In the genomic region with DNA sequence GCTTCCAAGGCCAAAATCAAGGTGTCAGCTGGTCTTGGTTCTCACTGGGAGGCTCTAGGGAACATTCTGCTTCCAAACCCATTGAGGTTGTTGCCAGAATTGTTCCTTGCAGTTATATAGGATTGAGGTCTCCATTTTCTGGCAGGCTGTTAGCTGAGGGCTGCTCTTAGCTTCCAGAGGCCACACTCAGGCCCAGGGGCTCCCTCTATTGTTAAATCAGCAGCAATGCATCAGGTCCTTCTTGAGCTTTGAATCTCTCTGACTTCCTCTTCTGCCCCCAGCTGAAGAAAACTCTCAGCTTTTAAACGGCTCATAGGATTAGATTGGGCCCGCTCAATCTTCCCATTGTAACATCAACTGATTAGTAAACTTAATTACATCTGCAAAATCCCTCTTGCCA, we compare ENCODE assay signal across 8 cellular contexts. TPM values are rescaled to one million over a fixed set of nuclear protein-coding genes. Genes with fewer than 3 reads are reported as not detected.
DNase-seq lines count a peak whose midpoint lies in the region; ATAC-seq, FAIRE-seq and TF ChIP-seq lines count a peak whose summit lies in the region.

No MANE protein-coding gene starts in this region.

- CTCF ChIA-PET in HepG2 (lab: Yijun Ruan, JAX; ENCODE audit: low intra/inter-chr PET ratio, low total read pairs): interaction anchor here (1.1 kb wide), 1 partner anchor 110 kb away, joined by 3 read pairs; no protein-coding TSS in a partner anchor

- no peaks in the 10 kb centered on the region for H3K9me3 ChIP-seq in HepG2 (ENCODE audit: low read length)

- 0% methylated on average over 2 of the region's 2 CpGs for WGBS in HepG2 (ENCODE audit: low lambda C conversion rate)

- TF ChIP-seq RAD21 in Ishikawa (IDR thresholded peaks at IDR 0.05; ENCODE audit: low read depth) (peak; percentile 62), HepG2 (CRISPR knock-in tag; IDR thresholded peaks at IDR 0.05) (no peak)

- peak; percentile 20 for DNase-seq in CMK (ENCODE audit: low read depth)
- DNase-seq in RKO (ENCODE audit: low spot score): peak; percentile 80
- peak; percentile 63 for DNase-seq in astrocyte of the hippocampus (ENCODE audit: low read depth, low spot score)
- DNase-seq in HepG2 (ENCODE audit: low spot score): peak; percentile 43

- no peaks in the 10 kb centered on the region for H3K36me3 ChIP-seq in HepG2 (replicated peaks in 1 of 2; ENCODE audit: control insufficient read depth in 1 of 2, insufficient read depth in 2 of 2, low read length in 2 of 2)

- H3K27ac ChIP-seq in HepG2 (ENCODE audit: extremely low read length, insufficient read depth, low read length): no peak overlapping the region

- TF ChIP-seq EP300 in Ishikawa (IDR thresholded peaks at IDR 0.05; ENCODE audit: borderline replicate concordance) (no peak), HepG2 (IDR thresholded peaks at IDR 0.05; ENCODE audit: low read depth in 2 of 2, low read length in 2 of 2) (no peak), HepG2 (CRISPR knock-in tag; IDR thresholded peaks at IDR 0.05; ENCODE audit: borderline replicate concordance) (no peak)

- no peaks in the 10 kb centered on the region for H3K79me2 ChIP-seq in HepG2 (ENCODE audit: insufficient read depth, low read length)

- H3K4me1 ChIP-seq in HepG2 (ENCODE audit: insufficient read depth, low read length): no peaks in the 10 kb centered on the region

- POLR2A ChIA-PET in HepG2 (lab: Yijun Ruan, JAX): no interaction called here

- no peak overlapping the region for H2AFZ ChIP-seq in HepG2 (ENCODE audit: low read length)

- H3K4me2 ChIP-seq in HepG2 (ENCODE audit: low read depth, low read length): no peak overlapping the region

- in situ Hi-C loops in HepG2 (cut with HindIII; ENCODE audit: extremely low pct_ligation_motif_present, low pct_unique_long_range_greater_than_20kb): loop anchor here (10.0 kb wide), 2 partner anchors 106 to 156 kb away; no protein-coding TSS in a partner anchor

- H3K9ac ChIP-seq in HepG2 (ENCODE audit: insufficient read depth, low read depth, low read length): no peak overlapping the region

- peak; percentile 55 for TF ChIP-seq CTCF in HepG2 (CRISPR knock-in tag; IDR thresholded peaks at IDR 0.05)

- peaks cover 3 to 35% of the 10 kb centered on the region in 2 experiments; a peak in 4 of 5 replicates for H3K27me3 ChIP-seq in HepG2 (ENCODE audit: control insufficient read depth in 1 of 2, insufficient read depth in 2 of 2, low read length in 2 of 2)

- ATAC-seq in GM18867 (IDR thresholded peaks at IDR 0.05; ENCODE audit: unreplicated experiment) (peak; percentile 83), HepG2 (peak; percentile 86), HG03565 (IDR thresholded peaks at IDR 0.05; ENCODE audit: unreplicated experiment) (no peak), GM18505 (IDR thresholded peaks at IDR 0.05; ENCODE audit: unreplicated experiment) (no peak)

- BruUV-seq in HepG2 (replicated peaks; lab: Mats Ljungman, UMichigan): no TSS peak

- FAIRE-seq in HepG2 (lab: Jason Lieb, UNC): peak; percentile 51

- TF ChIP-seq POLR2A in HepG2 (IDR thresholded peaks at IDR 0.05; ENCODE audit: insufficient read depth in 1 of 2, low read depth in 2 of 2, low read length in 2 of 2) (no peak), GM18505 (IDR thresholded peaks at IDR 0.05; ENCODE audit: borderline replicate concordance, extremely low read depth, insufficient read depth, insufficient read length) (no peak)

- intact Hi-C loops in HepG2 (cut with micrococcal nuclease; ENCODE audit: unreplicated experiment): no loop called here

- H3K4me3 ChIP-seq in HepG2 (replicated peaks in 1 of 3; ENCODE audit: insufficient read depth in 1 of 3, low read depth in 2 of 3, low read length in 3 of 3): no peak overlapping the region

- no peaks in the 10 kb centered on the region for H4K20me1 ChIP-seq in HepG2 (ENCODE audit: insufficient read depth, low read length)

TF ChIP-seq in Ishikawa, 13 proteins besides CTCF, POLR2A, EP300 and RAD21 (continues in another document):
- no peak for TF ChIP-seq TAF1 (IDR thresholded peaks at IDR 0.05; ENCODE audit: low read depth)
- no peak for TF ChIP-seq FOXM1 (IDR thresholded peaks at IDR 0.05; ENCODE audit: borderline replicate concordance, low read depth)
- no peak for TF ChIP-seq TCF12 (IDR thresholded peaks at IDR 0.05; ENCODE audit: low read depth)
- TF ChIP-seq ZBTB7A (IDR thresholded peaks at IDR 0.05; ENCODE audit: low read depth): no peak
- TF ChIP-seq, protein P1, sequence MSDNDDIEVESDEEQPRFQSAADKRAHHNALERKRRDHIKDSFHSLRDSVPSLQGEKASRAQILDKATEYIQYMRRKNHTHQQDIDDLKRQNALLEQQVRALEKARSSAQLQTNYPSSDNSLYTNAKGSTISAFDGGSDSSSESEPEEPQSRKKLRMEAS (IDR thresholded peaks at IDR 0.05): no peak
- TF ChIP-seq, protein P2, sequence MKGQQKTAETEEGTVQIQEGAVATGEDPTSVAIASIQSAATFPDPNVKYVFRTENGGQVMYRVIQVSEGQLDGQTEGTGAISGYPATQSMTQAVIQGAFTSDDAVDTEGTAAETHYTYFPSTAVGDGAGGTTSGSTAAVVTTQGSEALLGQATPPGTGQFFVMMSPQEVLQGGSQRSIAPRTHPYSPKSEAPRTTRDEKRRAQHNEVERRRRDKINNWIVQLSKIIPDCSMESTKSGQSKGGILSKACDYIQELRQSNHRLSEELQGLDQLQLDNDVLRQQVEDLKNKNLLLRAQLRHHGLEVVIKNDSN (IDR thresholded peaks at IDR 0.05): no peak

TF ChIP-seq in HepG2, 621 proteins besides CTCF, POLR2A, EP300 and RAD21 (continues in another document):
- TF ChIP-seq HNRNPL (IDR thresholded peaks at IDR 0.05; ENCODE audit: low read depth, low read length) (no peak), ZFP37 (CRISPR knock-in tag; IDR thresholded peaks at IDR 0.05; ENCODE audit: borderline replicate concordance) (no peak), FIP1L1 (IDR thresholded peaks at IDR 0.05; ENCODE audit: borderline replicate concordance, insufficient read depth, low read depth, low read length) (no peak), ZIK1 (CRISPR knock-in tag; IDR thresholded peaks at IDR 0.05; ENCODE audit: borderline replicate concordance, low read depth) (no peak), HCFC1 (IDR thresholded peaks at IDR 0.05; ENCODE audit: low read depth, low read length) (no peak), GLI4 (CRISPR knock-in tag; IDR thresholded peaks at IDR 0.05; ENCODE audit: borderline replicate concordance) (no peak), AHR (CRISPR knock-in tag; IDR thresholded peaks at IDR 0.05) (no peak), SATB2 (CRISPR knock-in tag; IDR thresholded peaks at IDR 0.05) (no peak), HOXD1 (CRISPR knock-in tag; IDR thresholded peaks at IDR 0.05) (no peak), NR2F2 (IDR thresholded peaks at IDR 0.05; ENCODE audit: borderline replicate concordance, low read depth) (no peak)

RNA-seq across cellular contexts. Expression of a gene that starts 39.3 kb away (rescaled TPM):
- total RNA-seq in HepG2 (2016; rRNA removed; fragmentation: Illumina TruSeq; extraction: Trizol): not detected in 2 replicates
- not detected in 2 replicates for total RNA-seq in HepG2 (2016; cell fraction: cytosol; rRNA removed; fragmentation: Illumina TruSeq; extraction: Trizol; ENCODE audit: low read depth)
- not detected in 2 replicates for total RNA-seq in HepG2 (2016; cell fraction: insoluble cytoplasmic fraction; rRNA removed; fragmentation: Illumina TruSeq; extraction: Trizol)
- not detected in 2 replicates for total RNA-seq in HepG2 (2016; cell fraction: membrane; rRNA removed; fragmentation: Illumina TruSeq; extraction: Trizol)
- not detected in 2 replicates for total RNA-seq in HepG2 (2016; cell fraction: nucleus; rRNA removed; fragmentation: Illumina TruSeq; extraction: Trizol)
- not detected in 2 replicates for polyA plus RNA-seq in HepG2 (2011; rRNA removed)
- polyA plus RNA-seq in HepG2 (2011; cell fraction: cytosol; rRNA removed): not detected in 2 replicates
- not detected in 2 replicates for polyA plus RNA-seq in HepG2 (2011; cell fraction: nucleus; rRNA removed)
- polyA plus RNA-seq in HepG2 (2012): not detected in 2 replicates
- polyA plus RNA-seq in HepG2 (2016; cell fraction: cytosol; fragmentation: Illumina TruSeq; extraction: Trizol; ENCODE audit: low read depth): not detected in 2 replicates
- not detected in 2 replicates for polyA plus RNA-seq in HepG2 (2016; cell fraction: insoluble cytoplasmic fraction; fragmentation: Illumina TruSeq; extraction: Trizol; ENCODE audit: low read depth)
- not detected in 2 replicates for polyA plus RNA-seq in HepG2 (2016; cell fraction: membrane; fragmentation: Illumina TruSeq; extraction: Trizol; ENCODE audit: low read depth)
- polyA plus RNA-seq in HepG2 (2016; cell fraction: nucleus; fragmentation: Illumina TruSeq; extraction: Trizol; ENCODE audit: insufficient read depth, low read depth): not detected in 2 replicates
- polyA minus RNA-seq in HepG2 (2011; rRNA and poly(A)+ RNA removed; ENCODE audit: low replicate concordance): not detected in 2 replicates
- not detected in 2 replicates for polyA minus RNA-seq in HepG2 (2011; cell fraction: cytosol; rRNA and poly(A)+ RNA removed)
- not detected in 2 replicates for polyA minus RNA-seq in HepG2 (2011; cell fraction: nucleus; rRNA and poly(A)+ RNA removed)

RNA-seq across cellular contexts. Expression of a gene that starts 41.0 kb away (rescaled TPM):
- total RNA-seq in HepG2 (2016; rRNA removed; fragmentation: Illumina TruSeq; extraction: Trizol): 2,151 and 3,620 TPM in 2 replicates
- total RNA-seq in HepG2 (2016; cell fraction: cytosol; rRNA removed; fragmentation: Illumina TruSeq; extraction: Trizol; ENCODE audit: low read depth): 366 and 430 TPM in 2 replicates
- total RNA-seq in HepG2 (2016; cell fraction: insoluble cytoplasmic fraction; rRNA removed; fragmentation: Illumina TruSeq; extraction: Trizol): 2,108 and 3,479 TPM in 2 replicates
- total RNA-seq in HepG2 (2016; cell fraction: membrane; rRNA removed; fragmentation: Illumina TruSeq; extraction: Trizol): 740 and 955 TPM in 2 replicates
- total RNA-seq in HepG2 (2016; cell fraction: nucleus; rRNA removed; fragmentation: Illumina TruSeq; extraction: Trizol): 1,052 and 1,130 TPM in 2 replicates
- 861 and 936 TPM in 2 replicates for polyA plus RNA-seq in HepG2 (2011; rRNA removed)
- polyA plus RNA-seq in HepG2 (2011; cell fraction: cytosol; rRNA removed): 673 and 943 TPM in 2 replicates
- 372 and 521 TPM in 2 replicates for polyA plus RNA-seq in HepG2 (2011; cell fraction: nucleus; rRNA removed)
- polyA plus RNA-seq in HepG2 (2012): 489 and 1,055 TPM in 2 replicates
- 213 and 256 TPM in 2 replicates for polyA plus RNA-seq in HepG2 (2016; cell fraction: cytosol; fragmentation: Illumina TruSeq; extraction: Trizol; ENCODE audit: low read depth)
- polyA plus RNA-seq in HepG2 (2016; cell fraction: insoluble cytoplasmic fraction; fragmentation: Illumina TruSeq; extraction: Trizol; ENCODE audit: low read depth): 2,308 and 2,340 TPM in 2 replicates
- 393 and 523 TPM in 2 replicates for polyA plus RNA-seq in HepG2 (2016; cell fraction: membrane; fragmentation: Illumina TruSeq; extraction: Trizol; ENCODE audit: low read depth)
- polyA plus RNA-seq in HepG2 (2016; cell fraction: nucleus; fragmentation: Illumina TruSeq; extraction: Trizol; ENCODE audit: insufficient read depth, low read depth): 951 and 981 TPM in 2 replicates
- polyA minus RNA-seq in HepG2 (2011; rRNA and poly(A)+ RNA removed; ENCODE audit: low replicate concordance): 1,530 and 5,645 TPM in 2 replicates
- polyA minus RNA-seq in HepG2 (2011; cell fraction: cytosol; rRNA and poly(A)+ RNA removed): 512 and 637 TPM in 2 replicates
- 410 and 759 TPM in 2 replicates for polyA minus RNA-seq in HepG2 (2011; cell fraction: nucleus; rRNA and poly(A)+ RNA removed)

Comparison
In these comparisons a context has a peak if more than half of its experiments do, and no peak if none do; other contexts are left out.
1. DNase-seq: peak in every context shown above with its lines; median percentile 80 in RKO; 63 in astrocyte of the hippocampus; 43 in HepG2; 20 in CMK.
2. ATAC-seq: peak in GM18867 (single experiment) and HepG2 (single experiment); none in HG03565 (single experiment) and GM18505 (single experiment).